Comparison of ENCODE assay signal across 8 cellular contexts in the genomic region with DNA sequence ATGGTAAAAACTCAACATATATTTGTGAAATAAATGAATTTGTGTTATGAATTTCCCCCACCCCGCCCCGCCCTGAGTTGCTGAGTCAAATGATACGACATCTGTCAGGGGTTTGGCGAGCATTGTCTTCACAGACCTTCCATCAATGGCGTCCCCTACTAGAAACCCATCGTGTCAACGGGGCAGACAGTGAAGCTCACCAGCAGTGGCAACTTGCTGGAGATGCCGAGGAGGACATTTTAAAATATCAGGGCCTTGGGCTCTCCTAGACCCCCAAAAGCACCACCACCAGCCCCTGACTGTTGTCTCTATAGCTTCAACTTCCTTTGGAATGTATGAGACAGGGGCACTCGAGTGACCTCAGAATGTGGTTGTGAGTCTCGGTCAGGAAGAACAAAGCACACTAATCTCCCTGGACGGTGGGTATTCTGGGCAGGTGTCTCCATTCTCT. TPM values are rescaled to one million over a fixed set of nuclear protein-coding genes. Genes with fewer than 3 reads are reported as not detected.
DNase-seq lines count a peak whose midpoint lies in the region; ATAC-seq and TF ChIP-seq lines count a peak whose summit lies in the region.

No MANE protein-coding gene starts in this region.

- H3K27me3 Mint-ChIP-seq in MCF 10A (ENCODE audit: insufficient read depth, unreplicated experiment) = no peaks in the 10 kb centered on the region

- peak overlapping the region; percentile 95 for H3K4me3 Mint-ChIP-seq in MCF 10A (ENCODE audit: unreplicated experiment)

- CTCF ChIA-PET in MCF 10A (lab: Yijun Ruan, JAX) = interaction anchor here (0.6 to 2.9 kb wide), 10 partner anchors 18 to 1462 kb away, joined by 3 to 8 read pairs (median 4); a partner anchor contains a TSS

- peaks cover 20% of the 10 kb centered on the region for H3K4me1 Mint-ChIP-seq in MCF 10A (ENCODE audit: insufficient read depth, unreplicated experiment)

- ATAC-seq in GM18868 (IDR thresholded peaks at IDR 0.05; ENCODE audit: unreplicated experiment) (peak; percentile 2), GM18520 (IDR thresholded peaks at IDR 0.05; ENCODE audit: unreplicated experiment) (no peak), GM18511 (IDR thresholded peaks at IDR 0.05; ENCODE audit: unreplicated experiment) (no peak)

- H3K27ac Mint-ChIP-seq in MCF 10A (ENCODE audit: low read depth, unreplicated experiment) = peak overlapping the region; percentile 99

- peaks cover 37% of the 10 kb centered on the region for H3K36me3 Mint-ChIP-seq in MCF 10A (ENCODE audit: insufficient read depth, unreplicated experiment)

- peak overlapping the region; percentile 91 for H3K27ac ChIP-seq in temporal lobe (ENCODE audit: low read depth, low read length)

- no peaks in the 10 kb centered on the region for H3K9me3 Mint-ChIP-seq in MCF 10A (ENCODE audit: unreplicated experiment)

- no peak for TF ChIP-seq CTCF in MCF 10A (IDR thresholded peaks at IDR 0.05; ENCODE audit: unreplicated experiment)

- BruUV-seq in MCF 10A (replicated peaks; lab: Mats Ljungman, UMichigan) = no TSS peak

- POLR2A ChIA-PET in MCF 10A (lab: Yijun Ruan, JAX) = interaction anchor here (0.6 to 5.2 kb wide), 45 partner anchors 10 to 1466 kb away, joined by 3 to 163 read pairs (median 4); a partner anchor contains a TSS

- peak; percentile 71 for DNase-seq in OCI-M1 (lab: John Stamatoyannopoulos, UW)
- DNase-seq in MCF 10A (ENCODE audit: unreplicated experiment) = no peak
- peak; percentile 13 to 29 for DNase-seq in lung microvascular endothelial cell (ENCODE audit: low read depth in 2 of 2)
- DNase-seq in T1000 (lab: John Stamatoyannopoulos, UW) = no peak

- intact Hi-C loops in MCF 10A (cut with micrococcal nuclease) = loop anchor here (2.0 kb wide), 2 partner anchors 27 to 35 kb away; a partner anchor contains a TSS

RNA-seq across cellular contexts. Expression of a gene that starts 0.8 kb away (rescaled TPM):
- total RNA-seq in MCF 10A (2022) (47.6 and 53.3 TPM in 2 replicates), lung microvascular endothelial cell (7.6 and 12.3 TPM in 2 replicates), temporal lobe (17.5 TPM)

RNA-seq across cellular contexts. Expression of a gene that starts 14.2 kb away (rescaled TPM):
- total RNA-seq in MCF 10A (2022) = 9.6 and 9.9 TPM in 2 replicates
- total RNA-seq in lung microvascular endothelial cell = 8.7 and 13.5 TPM in 2 replicates
- 7.9 TPM for total RNA-seq in temporal lobe

RNA-seq across cellular contexts. Expression of a gene that starts 18.8 kb away (rescaled TPM):
- total RNA-seq in MCF 10A (2022) = 45.1 and 47.8 TPM in 2 replicates
- 20.3 and 39.3 TPM in 2 replicates for total RNA-seq in lung microvascular endothelial cell
- 8.4 TPM for total RNA-seq in temporal lobe

RNA-seq across cellular contexts. Expression of a gene that starts 25.8 kb away (rescaled TPM):
- total RNA-seq in MCF 10A (2022) (71.8 and 72.0 TPM in 2 replicates), lung microvascular endothelial cell (29.4 and 33.3 TPM in 2 replicates), temporal lobe (27.3 TPM)

RNA-seq across cellular contexts. Expression of a gene that starts 26.6 kb away (rescaled TPM):
- total RNA-seq in MCF 10A (2022) (not detected in 2 replicates), lung microvascular endothelial cell (not detected in 2 replicates), temporal lobe (not detected)

Comparison
In these comparisons a context has a peak if more than half of its experiments do, and no peak if none do; other contexts are left out.
1. DNase-seq: peak in OCI-M1 (single experiment) and lung microvascular endothelial cell (2 of 2); none in MCF 10A (single experiment) and T1000 (single experiment).